ENCODE assay signal across 14 cellular contexts in genomic region chr21:29347274-29347681, GRCh38. TPM values are rescaled to one million over a fixed set of nuclear protein-coding genes. Genes with fewer than 3 reads are reported as not detected.
DNase-seq lines count a peak whose midpoint lies in the region; ATAC-seq and TF ChIP-seq lines count a peak whose summit lies in the region.
"Had no signal": no experiment of that assay in that cellular context is flagged by ENCODE, and none has a peak within 500 bp of the region (broad histone marks: within the 10 kb centered on the region; RNA-seq: fewer than 3 reads in every experiment).

No MANE protein-coding gene starts in this region.

- H3K4me3 Mint-ChIP-seq in T-cell (no peak overlapping the region), neural progenitor cell (no peak overlapping the region)

- POLR2A ChIA-PET in T-cell (lab: Charles Lee): no interaction called here

- no peaks in the 10 kb centered on the region for H3K9me3 ChIP-seq in cardiac muscle cell (ENCODE audit: low read depth)
- no peaks in the 10 kb centered on the region for H3K9me3 ChIP-seq in left lung
- H3K9me3 ChIP-seq in upper lobe of right lung: no peaks in the 10 kb centered on the region
- no peaks in the 10 kb centered on the region for H3K9me3 ChIP-seq in neural progenitor cell (ENCODE audit: low read depth)
- H3K9me3 ChIP-seq in SJCRH30 (replicated peaks): no peaks in the 10 kb centered on the region

- H4K20me1 ChIP-seq in neural progenitor cell (ENCODE audit: low read depth): no peaks in the 10 kb centered on the region

- H3K27me3 Mint-ChIP-seq in T-cell (no peaks in the 10 kb centered on the region), neural progenitor cell (ENCODE audit: insufficient read depth, low read depth) (no peaks in the 10 kb centered on the region)
- H3K27me3 Mint-ChIP-seq: activated B cell treated with CpG ODN at 0.5 μM for 24 hours, naive B cell had no signal

- no peaks in the 10 kb centered on the region for H3K79me2 ChIP-seq in neural progenitor cell (ENCODE audit: low read depth)

- H3K36me3 ChIP-seq in cardiac muscle cell: no peaks in the 10 kb centered on the region
- H3K36me3 ChIP-seq in left lung: peaks cover 0 to 27% of the 10 kb centered on the region in 2 donors
- H3K36me3 ChIP-seq in upper lobe of right lung: peaks cover 4% of the 10 kb centered on the region
- H3K36me3 ChIP-seq in neural progenitor cell: no peaks in the 10 kb centered on the region
- peaks cover 6% of the 10 kb centered on the region for H3K36me3 ChIP-seq in SJCRH30

- no peak overlapping the region for H2AFZ ChIP-seq in neural progenitor cell (replicated peaks)

- peaks cover 22% of the 10 kb centered on the region for H3K4me1 ChIP-seq in cardiac muscle cell (ENCODE audit: low read depth)
- peaks cover 12 to 63% of the 10 kb centered on the region in 2 donors for H3K4me1 ChIP-seq in left lung
- H3K4me1 ChIP-seq in upper lobe of right lung: peaks cover 53% of the 10 kb centered on the region
- H3K4me1 ChIP-seq in neural progenitor cell: no peaks in the 10 kb centered on the region
- H3K4me1 ChIP-seq in SJCRH30: peaks cover 9% of the 10 kb centered on the region; the same call in 1 of the 2 replicates

- CTCF ChIA-PET in T-cell (lab: Charles Lee): no interaction called here

- H3K9ac ChIP-seq in neural progenitor cell: no peak overlapping the region

- H3K27ac ChIP-seq in cardiac muscle cell: peak overlapping the region; percentile 52
- peak overlapping the region in 1 of 2 donors; percentile 35 for H3K27ac ChIP-seq in left lung
- H3K27ac ChIP-seq in upper lobe of right lung: no peak overlapping the region
- H3K27ac ChIP-seq in neural progenitor cell: no peak overlapping the region
- H3K27ac ChIP-seq in SJCRH30: no peak overlapping the region

- intact Hi-C loops in cardiac septum (cut with DNase I): loop anchor here (5.0 kb wide), 1 partner anchor 180 kb away; no protein-coding TSS in a partner anchor
- intact Hi-C loops in left lung (cut with DNase I): no loop called here
- intact Hi-C loops in upper lobe of right lung (cut with DNase I): no loop called here

- H3K27me3 ChIP-seq in cardiac muscle cell (no peaks in the 10 kb centered on the region), left lung (no peaks in the 10 kb centered on the region), upper lobe of right lung (no peaks in the 10 kb centered on the region), neural progenitor cell (no peaks in the 10 kb centered on the region), SJCRH30 (no peaks in the 10 kb centered on the region)

- H3K27ac Mint-ChIP-seq in T-cell (peak overlapping the region; percentile 0 to 21), neural progenitor cell (no peak overlapping the region)

- DNase-seq in cardiac muscle cell (ENCODE audit: low read depth in 1 of 2, low spot score in 1 of 2) (no peak), cardiac septum (ENCODE audit: low spot score) (no peak), T-cell (no peak), left lung (no peak), upper lobe of right lung (no peak), DMS153 (lab: John Stamatoyannopoulos, UW) (no peak), neural progenitor cell (ENCODE audit: low spot score) (no peak), SJCRH30 (no peak)
- DNase-seq: activated B cell treated with CpG ODN at 0.5 μM for 24 hours, naive B cell, NCI-H1048, NCI-H510A had no signal

- H3K4me1 Mint-ChIP-seq in T-cell (peaks cover 17 to 23% (median 18%) of the 10 kb centered on the region in 3 donors), neural progenitor cell (no peaks in the 10 kb centered on the region)

- H3F3A ChIP-seq in neural progenitor cell (ENCODE audit: low read depth): no peaks in the 10 kb centered on the region

- ATAC-seq in T-cell (replicated peaks in 1 of 4) (no peak), left lung (peak; percentile 1), upper lobe of right lung (peak; percentile 55)

- H3K4me3 ChIP-seq in cardiac muscle cell (no peak overlapping the region), left lung (no peak overlapping the region), upper lobe of right lung (no peak overlapping the region), neural progenitor cell (no peak overlapping the region), SJCRH30 (no peak overlapping the region)
- H3K4me3 ChIP-seq: skin epidermis had no signal

- H3K36me3 Mint-ChIP-seq in T-cell (peaks cover 18% of the 10 kb centered on the region), neural progenitor cell (peaks cover 15% of the 10 kb centered on the region)

- TF ChIP-seq CTCF in cardiac muscle cell (IDR thresholded peaks at IDR 0.05; ENCODE audit: low read depth, low read length): no peak
- no peak for TF ChIP-seq CTCF in left lung (IDR thresholded peaks at IDR 0.05)
- TF ChIP-seq CTCF in upper lobe of right lung (IDR thresholded peaks at IDR 0.05): no peak
- TF ChIP-seq CTCF in neural progenitor cell (IDR thresholded peaks at IDR 0.05): no peak

- H3K9me3 Mint-ChIP-seq in T-cell: no peaks in the 10 kb centered on the region
- no peaks in the 10 kb centered on the region for H3K9me3 Mint-ChIP-seq in neural progenitor cell
- H3K9me3 Mint-ChIP-seq: activated B cell treated with CpG ODN at 0.5 μM for 24 hours; activated T-helper 2 cell treated with anti-CD3 and anti-CD28 coated beads, Interferon-gamma antibody, Interleukin-2, Interleukin-4, amounts not matched to agents 10 μg/mL and 5 μg/mL and 100 μg/mL, durations not matched to agents 14 hours and 24 hours and 36 hours; naive B cell had no signal

- no peak overlapping the region for H3K4me2 ChIP-seq in neural progenitor cell

RNA-seq across cellular contexts. Expression of gene BACH1, which starts 48.6 kb away (rescaled TPM):
- total RNA-seq in cardiac muscle cell (25.2 and 32.3 TPM in 2 replicates), cardiac septum (51.3 TPM), T-cell (10 to 100 TPM; 42.9 to 54.8 (median 52.8) TPM), left lung (100 to 1,000 TPM in 1 of 2 donors, 10 to 100 TPM in 1; 80.4 to 117 TPM), upper lobe of right lung (125 TPM), neural progenitor cell (ENCODE audit: low replicate concordance) (48.4 and 93.8 TPM in 2 replicates)
- 17.2 and 24.2 TPM in 2 replicates for polyA plus RNA-seq in cardiac muscle cell
- 62.3 and 91.1 TPM in 2 replicates for total RNA-seq in SJCRH30 (2014; rRNA removed; shearing (Covaris generic))

Comparison
In these comparisons a context has a peak if more than half of its experiments do, and no peak if none do; other contexts are left out.
1. ATAC-seq: peak in left lung (single experiment) and upper lobe of right lung (single experiment); none in T-cell (0 of 4).